1 cellular context compared by ENCODE assay signal in the genomic region with DNA sequence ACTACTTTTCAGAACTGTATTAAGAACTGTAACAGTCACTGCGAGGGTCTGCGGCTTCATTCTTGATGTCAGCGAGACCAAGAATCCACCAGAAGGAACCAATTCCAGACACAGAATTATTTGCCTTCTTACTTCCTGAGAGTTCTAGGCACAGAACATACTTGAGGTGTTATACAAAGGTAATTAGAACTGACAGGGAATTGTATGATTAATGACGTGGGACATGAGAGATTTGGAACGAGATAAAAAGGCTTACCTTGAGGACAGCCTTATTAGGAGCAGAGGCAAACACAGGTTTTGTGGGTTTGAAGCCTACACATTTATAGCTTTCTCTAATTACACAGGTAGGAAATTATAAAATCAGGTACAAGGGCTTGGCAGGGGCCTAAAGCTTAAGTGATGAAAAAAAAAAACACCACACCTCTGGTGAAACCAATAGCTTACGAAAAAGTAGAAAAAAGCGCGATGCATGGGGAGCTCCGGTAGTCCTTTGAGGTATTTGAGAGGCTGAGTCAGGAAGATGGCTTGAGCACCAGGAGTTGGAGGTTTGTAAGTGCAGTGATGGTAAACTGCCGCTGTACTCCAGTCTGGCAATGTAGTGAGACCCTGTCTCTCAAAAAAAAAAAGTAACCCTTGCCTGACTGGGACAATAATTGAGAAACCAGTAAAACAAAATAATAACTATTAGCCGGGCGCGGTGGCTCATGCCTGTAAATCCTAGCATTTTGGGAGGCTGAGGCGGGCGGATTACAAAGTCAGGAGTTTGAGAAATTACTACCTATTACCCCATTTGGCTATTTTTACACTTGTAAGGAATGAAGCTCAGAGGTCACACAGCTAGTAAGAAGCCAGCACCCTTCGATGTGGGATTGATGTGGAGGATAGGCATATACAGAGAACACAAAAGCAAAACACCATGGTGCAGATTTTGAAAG.
TF ChIP-seq lines count a peak whose summit lies in the region.

No MANE protein-coding gene starts in this region.

TF ChIP-seq in endothelial cell of umbilical vein, 7 proteins besides CTCF, POLR2A, EP300 and RAD21:
- TF ChIP-seq GATA2 (IDR thresholded peaks at IDR 0.05; ENCODE audit: insufficient read depth, insufficient read length, low read depth, low read length) (no peak), FOS (IDR thresholded peaks at IDR 0.05; ENCODE audit: borderline replicate concordance, insufficient read depth, low read length) (no peak), MYC (IDR thresholded peaks at IDR 0.05; ENCODE audit: low read depth, low read length) (no peak), POLR2AphosphoS5 (IDR thresholded peaks at IDR 0.05; ENCODE audit: insufficient read depth, low read depth, low read length) (no peak), JUN (IDR thresholded peaks at IDR 0.05; ENCODE audit: borderline replicate concordance, insufficient read depth, insufficient read length, low read depth) (no peak), EZH2 (IDR thresholded peaks at IDR 0.05; ENCODE audit: borderline replicate concordance, low read depth, low read length, severe bottlenecking) (no peak)
- TF ChIP-seq, protein P1, sequence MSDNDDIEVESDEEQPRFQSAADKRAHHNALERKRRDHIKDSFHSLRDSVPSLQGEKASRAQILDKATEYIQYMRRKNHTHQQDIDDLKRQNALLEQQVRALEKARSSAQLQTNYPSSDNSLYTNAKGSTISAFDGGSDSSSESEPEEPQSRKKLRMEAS (IDR thresholded peaks at IDR 0.05; ENCODE audit: insufficient read depth, insufficient read length), result no peak
